Comparison of ENCODE assay signal across 22 cellular contexts in the genomic region with DNA sequence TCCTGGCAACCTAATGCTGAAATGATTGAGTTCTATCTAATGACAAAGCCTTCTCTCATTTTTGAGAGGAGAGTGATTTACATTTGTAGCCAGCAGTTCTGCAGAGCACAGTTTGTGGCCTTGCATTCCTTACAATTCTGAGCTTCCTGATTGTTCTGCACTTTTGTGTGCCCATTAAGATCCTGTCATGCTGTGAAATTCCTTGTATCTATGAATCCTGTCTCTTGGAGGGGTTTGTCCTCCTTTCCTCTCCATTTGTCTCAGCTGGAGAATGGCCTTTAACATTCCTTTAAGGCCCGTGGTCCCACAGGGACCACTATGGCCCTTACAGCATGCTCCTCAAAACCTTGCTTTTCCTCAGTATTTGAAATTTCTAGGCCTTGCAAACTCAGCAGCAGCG. TPM values are rescaled to one million over a fixed set of nuclear protein-coding genes. Genes with fewer than 3 reads are reported as not detected.
DNase-seq lines count a peak whose midpoint lies in the region; ATAC-seq and TF ChIP-seq lines count a peak whose summit lies in the region.
"Had no signal": no experiment of that assay in that cellular context is flagged by ENCODE, and none has a peak within 500 bp of the region (broad histone marks: within the 10 kb centered on the region; RNA-seq: fewer than 3 reads in every experiment).

No MANE protein-coding gene starts in this region.

- TF ChIP-seq CTCF in HEK293 (tag by site-specific recombination; IDR thresholded peaks at IDR 0.05) (no peak), progenitor cell of endocrine pancreas (IDR thresholded peaks at IDR 0.05; ENCODE audit: unreplicated experiment) (no peak)

- no peak overlapping the region for H3K4me3 Mint-ChIP-seq in progenitor cell of endocrine pancreas (ENCODE audit: low read depth)
- H3K4me3 Mint-ChIP-seq: activated naive CD8-positive, alpha-beta T cell treated with anti-CD3 and anti-CD28 coated beads, Interleukin-2, amount 10 ng/mL, durations not matched to agents 7 days and 5 days; CD4-positive, alpha-beta memory T cell; stimulated activated naive CD8-positive, alpha-beta T cell treated with anti-CD3 and anti-CD28 coated beads, Interleukin-15, amount 100 ng/mL, for 72 hours had no signal

- DNase-seq in astrocyte of the hippocampus (ENCODE audit: low read depth, low spot score) (peak; percentile 32), progenitor cell of endocrine pancreas (ENCODE audit: low spot score, unreplicated experiment) (no peak), GM19238 (ENCODE audit: insufficient read length, low spot score) (no peak), T-helper 9 cell (no peak)
- no peak for DNase-seq in activated CD4-positive, alpha-beta T cell treated with anti-CD3 and anti-CD28 coated beads, Interleukin-2, amount 50 U/mL, for 48 hours
- DNase-seq: activated CD8-positive, alpha-beta memory T cell treated with anti-CD3 and anti-CD28 coated beads, Interleukin-2, amount 50 U/mL, for 48 hours; activated naive CD8-positive, alpha-beta T cell treated with anti-CD3 and anti-CD28 coated beads, Interleukin-2, amount 10 ng/mL, durations not matched to agents 7 days and 5 days; CD4-positive, alpha-beta memory T cell; colonic mucosa; DMS153; NCI-H526; RPMI8226; SK-N-SH; stimulated activated CD4-positive, alpha-beta T cell treated with anti-CD3 and anti-CD28 coated beads, Interleukin-4, amount 100 ng/mL, for 4 hours; stimulated activated naive CD8-positive, alpha-beta T cell treated with anti-CD3 and anti-CD28 coated beads, Interleukin-15, amount 100 ng/mL, for 72 hours; transverse colon had no signal

- H3K9me3 Mint-ChIP-seq in progenitor cell of endocrine pancreas (ENCODE audit: low read depth) = no peaks in the 10 kb centered on the region
- H3K9me3 Mint-ChIP-seq: activated naive CD8-positive, alpha-beta T cell treated with anti-CD3 and anti-CD28 coated beads, Interleukin-2, amount 10 ng/mL, durations not matched to agents 7 days and 5 days; activated T-helper 2 cell treated with anti-CD3 and anti-CD28 coated beads, Interferon-gamma antibody, Interleukin-2, Interleukin-4, amounts not matched to agents 10 μg/mL and 5 μg/mL and 100 μg/mL, durations not matched to agents 14 hours and 24 hours and 36 hours; stimulated activated naive CD8-positive, alpha-beta T cell treated with anti-CD3 and anti-CD28 coated beads, Interleukin-15, amount 100 ng/mL, for 72 hours had no signal

- peaks cover 13% of the 10 kb centered on the region for H3K4me1 Mint-ChIP-seq in progenitor cell of endocrine pancreas (ENCODE audit: low read depth)

- CTCF ChIA-PET in HEK293 (lab: Yijun Ruan, JAX) = interaction anchor here (0.6 kb wide), 1 partner anchor 317 kb away, joined by 4 read pairs; no protein-coding TSS in a partner anchor

- H3K4me1 ChIP-seq in HEK293 (ENCODE audit: control insufficient read depth, insufficient read depth, low read length) (peaks cover 5% of the 10 kb centered on the region; the same call in 1 of the 2 replicates), iPS-18a (ENCODE audit: control insufficient read depth, low read depth, low read length) (peaks cover 61% of the 10 kb centered on the region)
- H3K4me1 ChIP-seq: colonic mucosa had no signal

- H3K9me3 ChIP-seq in HEK293 (ENCODE audit: control insufficient read depth, insufficient read depth, low read depth, low read length) (no peaks in the 10 kb centered on the region), iPS-18a (ENCODE audit: control insufficient read depth, low read depth, low read length) (no peaks in the 10 kb centered on the region)
- H3K9me3 ChIP-seq: colonic mucosa, neutrophil, SK-N-SH, transverse colon had no signal

- peak overlapping the region; percentile 12 for H3K27ac Mint-ChIP-seq in progenitor cell of endocrine pancreas
- H3K27ac Mint-ChIP-seq: activated naive CD8-positive, alpha-beta T cell treated with anti-CD3 and anti-CD28 coated beads, Interleukin-2, amount 10 ng/mL, durations not matched to agents 7 days and 5 days; activated T-helper 2 cell treated with anti-CD3 and anti-CD28 coated beads, Interferon-gamma antibody, Interleukin-2, Interleukin-4, amounts not matched to agents 10 μg/mL and 5 μg/mL and 100 μg/mL, durations not matched to agents 14 hours and 24 hours and 36 hours; CD4-positive, alpha-beta memory T cell had no signal

- H3K36me3 Mint-ChIP-seq in progenitor cell of endocrine pancreas (ENCODE audit: insufficient read depth) = peaks cover 3% of the 10 kb centered on the region

- H3K9ac ChIP-seq in iPS-18a (ENCODE audit: low read length) = peak overlapping the region; percentile 24
- H3K9ac ChIP-seq: SK-N-SH had no signal

- H3K27ac ChIP-seq in HEK293 (ENCODE audit: extremely low read depth, low read depth, low read length) (no peak overlapping the region), iPS-18a (ENCODE audit: low read length) (peak overlapping the region; percentile 48)
- H3K27ac ChIP-seq: colonic mucosa, neutrophil, transverse colon, VCaP had no signal

- ATAC-seq in HG03095 (IDR thresholded peaks at IDR 0.05; ENCODE audit: unreplicated experiment) = no peak
- ATAC-seq: stimulated activated naive CD8-positive, alpha-beta T cell treated with anti-CD3 and anti-CD28 coated beads, Interleukin-15, amount 100 ng/mL, for 72 hours had no signal

- H3K27me3 Mint-ChIP-seq in progenitor cell of endocrine pancreas = no peaks in the 10 kb centered on the region
- H3K27me3 Mint-ChIP-seq: activated naive CD8-positive, alpha-beta T cell treated with anti-CD3 and anti-CD28 coated beads, Interleukin-2, amount 10 ng/mL, durations not matched to agents 7 days and 5 days; CD4-positive, alpha-beta memory T cell; stimulated activated naive CD8-positive, alpha-beta T cell treated with anti-CD3 and anti-CD28 coated beads, Interleukin-15, amount 100 ng/mL, for 72 hours had no signal

- no peaks in the 10 kb centered on the region for H3K27me3 ChIP-seq in iPS-18a (ENCODE audit: control insufficient read depth, insufficient read depth, low read length)
- H3K27me3 ChIP-seq: colonic mucosa, neutrophil, transverse colon had no signal

- POLR2A ChIA-PET in HEK293 (lab: Yijun Ruan, JAX) = interaction anchor here (0.8 kb wide), 1 partner anchor 10 kb away, joined by 5 read pairs; no protein-coding TSS in a partner anchor

- H3K36me3 ChIP-seq in HEK293 (ENCODE audit: control insufficient read depth in 2 of 2, insufficient read depth in 1 of 2, low read length in 2 of 2) (no peaks in the 10 kb centered on the region; a peak in 1 of 3 replicates), iPS-18a (ENCODE audit: control insufficient read depth, low read depth, low read length) (no peaks in the 10 kb centered on the region)
- H3K36me3 ChIP-seq: colonic mucosa, neutrophil, transverse colon had no signal

- no peak overlapping the region for H3K4me3 ChIP-seq in HEK293 (ENCODE audit: low read depth, low read length)
- peak overlapping the region; percentile 11 for H3K4me3 ChIP-seq in iPS-18a (ENCODE audit: low read length)
- H3K4me3 ChIP-seq: colonic mucosa, transverse colon had no signal

TF ChIP-seq in HEK293, 187 proteins besides CTCF, POLR2A, EP300 and RAD21:
- peak; percentile 54 for TF ChIP-seq ZNF600 (tag by site-specific recombination; IDR thresholded peaks at IDR 0.05)
- no peak for TF ChIP-seq ZNF169 (tag by site-specific recombination; IDR thresholded peaks at IDR 0.05)
TF ChIP-seq in HEK293: peak in this region for 1.

RNA-seq across cellular contexts. Expression of a gene that starts 10.4 kb away (rescaled TPM):
- total RNA-seq in progenitor cell of endocrine pancreas = 64.2 and 68.9 TPM in 2 replicates
